8 cellular contexts compared by ENCODE assay signal in genomic region chr1:3746389-3746783, GRCh38. TPM values are rescaled to one million over a fixed set of nuclear protein-coding genes. Genes with fewer than 3 reads are reported as not detected.
DNase-seq lines count a peak whose midpoint lies in the region; ATAC-seq, FAIRE-seq and TF ChIP-seq lines count a peak whose summit lies in the region.

No MANE protein-coding gene starts in this region.

- TF ChIP-seq CTCF in A549 (IDR thresholded peaks at IDR 0.05) (no peak), bronchial epithelial cell (IDR thresholded peaks at IDR 0.05; ENCODE audit: insufficient read depth, low read length, severe bottlenecking) (no peak)

- H3K9me3 ChIP-seq in A549, result no peaks in the 10 kb centered on the region

- no peak for TF ChIP-seq POLR2A in A549 (IDR thresholded peaks at IDR 0.05; ENCODE audit: low read length)

- no peaks in the 10 kb centered on the region for H3K27me3 Mint-ChIP-seq in memory B cell

- peak overlapping the region; percentile 90 for H3K4me3 Mint-ChIP-seq in memory B cell

- H3K4me1 Mint-ChIP-seq in memory B cell, result peaks cover 19% of the 10 kb centered on the region

- no peak for ATAC-seq in A549
- ATAC-seq in HG03135 (IDR thresholded peaks at IDR 0.05; ENCODE audit: unreplicated experiment), result peak; percentile 17
- peak; percentile 44 for ATAC-seq in memory B cell (ENCODE audit: low read depth)
- ATAC-seq in GM19452 (IDR thresholded peaks at IDR 0.05; ENCODE audit: unreplicated experiment), result no peak

- POLR2A ChIA-PET in A549 (lab: Yijun Ruan, JAX), result no interaction called here

- FAIRE-seq in A549 (lab: Jason Lieb, UNC), result no peak
- no peak for FAIRE-seq in bronchial epithelial cell (lab: Jason Lieb, UNC)

- peak overlapping the region; percentile 78 for H3K4me2 ChIP-seq in A549

- no peaks in the 10 kb centered on the region for H3K9me3 Mint-ChIP-seq in memory B cell

- no peak for TF ChIP-seq RAD21 in A549 (conservative IDR thresholded peaks at IDR 0.05 in 1 of 2, IDR thresholded peaks at IDR 0.05 in 1 of 2)

- H3K27ac ChIP-seq in A549, result peak overlapping the region; percentile 67 to 92; a peak in 5 of 6 replicates

- peaks cover 5% of the 10 kb centered on the region for H3K36me3 ChIP-seq in bronchial epithelial cell (ENCODE audit: control insufficient read depth, insufficient read depth, low read length)

- peaks cover 11% of the 10 kb centered on the region for H3K36me3 Mint-ChIP-seq in memory B cell

- peaks cover 5% of the 10 kb centered on the region; the same call in 2 of the 3 replicates for H3K4me1 ChIP-seq in A549

- WGBS in A549 (ENCODE audit: missing lambda C conversion rate), result 86% methylated on average over 24 of the region's 30 CpGs

- peak overlapping the region; percentile 59 for H3K4me3 ChIP-seq in A549
- H3K4me3 ChIP-seq in bronchial epithelial cell (ENCODE audit: low read depth, low read length), result peak overlapping the region; percentile 55

- CTCF ChIA-PET in A549 (lab: Yijun Ruan, JAX), result no interaction called here

- H3K27ac Mint-ChIP-seq in memory B cell, result peak overlapping the region; percentile 79

- TF ChIP-seq EP300 in A549 (IDR thresholded peaks at IDR 0.05), result no peak

- H3K27me3 ChIP-seq in bronchial epithelial cell (ENCODE audit: control insufficient read depth, insufficient read depth, low read length), result peaks cover 2% of the 10 kb centered on the region

- DNase-seq in A549 (ENCODE audit: low read depth in 1 of 2, low spot score in 1 of 2), result no peak
- no peak for DNase-seq in bronchial epithelial cell (ENCODE audit: low read depth)
- no peak for DNase-seq in memory B cell (ENCODE audit: low spot score in 2 of 2)
- DNase-seq in NCI-H2107 treated with DMSO at 0.1 percent for 48 hours (lab: John Stamatoyannopoulos, UW; ENCODE audit: unreplicated experiment), result no peak
- no peak for DNase-seq in SW 1271 (lab: John Stamatoyannopoulos, UW)
- DNase-seq in NCI-H2081 (lab: John Stamatoyannopoulos, UW), result no peak

TF ChIP-seq in A549, 52 proteins besides CTCF, POLR2A, EP300 and RAD21:
- TF ChIP-seq CHD2 (IDR thresholded peaks at IDR 0.05; ENCODE audit: low read length, partially characterized antibody) (no peak), RNF2 (IDR thresholded peaks at IDR 0.05; ENCODE audit: borderline replicate concordance, low read depth) (no peak), BHLHE40 (IDR thresholded peaks at IDR 0.05; ENCODE audit: low read depth, low read length) (no peak), ZSCAN20 (CRISPR knock-in tag; IDR thresholded peaks at IDR 0.05) (no peak), RCOR1 (IDR thresholded peaks at IDR 0.05; ENCODE audit: low read depth, low read length) (no peak), MAX (IDR thresholded peaks at IDR 0.05) (no peak), FOSB (CRISPR knock-in tag; IDR thresholded peaks at IDR 0.05) (no peak), MYC (IDR thresholded peaks at IDR 0.05; ENCODE audit: borderline replicate concordance, low read length) (no peak), TP53 (CRISPR knock-in tag; IDR thresholded peaks at IDR 0.05) (no peak), CBX2 (IDR thresholded peaks at IDR 0.05; ENCODE audit: borderline replicate concordance, low read depth) (no peak), JUN (IDR thresholded peaks at IDR 0.05) (no peak), TFCP2L1 (CRISPR knock-in tag; IDR thresholded peaks at IDR 0.05) (no peak), HES2 (IDR thresholded peaks at IDR 0.05) (no peak), ZC3H11A (IDR thresholded peaks at IDR 0.05) (no peak)
TF ChIP-seq in A549: peak in this region for 0.

RNA-seq across cellular contexts. Expression of gene CCDC27, which starts 5.9 kb away (rescaled TPM):
- polyA plus RNA-seq in A549 (2011; rRNA removed) (not detected in 2 replicates), A549 (2017; fragmentation: RNase III; extraction: RNeasy Plus Mini Kit Qiagen cat#74134 plus additional on column Dnase treatment) (not detected in 3 replicates)
- polyA plus RNA-seq in A549 (2012; cell fraction: cytosol; rRNA removed), result not detected in 2 replicates
- 0.02 TPM in 1 of 2 replicates, not detected in the other for polyA plus RNA-seq in A549 (2012; cell fraction: nucleus; rRNA removed)
- polyA minus RNA-seq in A549 (2011; rRNA and poly(A)+ RNA removed), result not detected in 2 replicates
- total RNA-seq in bronchial epithelial cell, result not detected in 2 replicates

RNA-seq across cellular contexts. Expression of gene SMIM1, which starts 26.2 kb away (rescaled TPM):
- polyA plus RNA-seq in A549 (2011; rRNA removed), result 0.67 and 0.74 TPM in 2 replicates
- 0.86 and 1.8 TPM in 2 replicates for polyA plus RNA-seq in A549 (2012; cell fraction: cytosol; rRNA removed)
- polyA plus RNA-seq in A549 (2012; cell fraction: nucleus; rRNA removed), result 1.4 TPM in 1 of 2 replicates, not detected in the other
- polyA plus RNA-seq in A549 (2017; fragmentation: RNase III; extraction: RNeasy Plus Mini Kit Qiagen cat#74134 plus additional on column Dnase treatment), result 0.80 to 1.3 TPM (median 1.1 TPM) in 3 replicates
- polyA minus RNA-seq in A549 (2011; rRNA and poly(A)+ RNA removed), result 0.74 and 1.2 TPM in 2 replicates
- total RNA-seq in bronchial epithelial cell, result 1.2 TPM in 1 of 2 replicates, not detected in the other

RNA-seq across cellular contexts. Expression of gene LRRC47, which starts 49.9 kb away (rescaled TPM):
- 37.3 and 41.6 TPM in 2 replicates for polyA plus RNA-seq in A549 (2011; rRNA removed)
- 22.0 and 22.2 TPM in 2 replicates for polyA plus RNA-seq in A549 (2012; cell fraction: cytosol; rRNA removed)
- 24.9 and 29.3 TPM in 2 replicates for polyA plus RNA-seq in A549 (2012; cell fraction: nucleus; rRNA removed)
- 26.0 to 28.5 TPM (median 26.3 TPM) in 3 replicates for polyA plus RNA-seq in A549 (2017; fragmentation: RNase III; extraction: RNeasy Plus Mini Kit Qiagen cat#74134 plus additional on column Dnase treatment)
- polyA minus RNA-seq in A549 (2011; rRNA and poly(A)+ RNA removed), result 11.1 and 12.9 TPM in 2 replicates
- 35.6 and 37.9 TPM in 2 replicates for total RNA-seq in bronchial epithelial cell

Comparison
In these comparisons a context has a peak if more than half of its experiments do, and no peak if none do; other contexts are left out.
1. ATAC-seq: peak in HG03135 (single experiment) and memory B cell (single experiment); none in A549 (0 of 2) and GM19452 (single experiment).